In the genomic region with DNA sequence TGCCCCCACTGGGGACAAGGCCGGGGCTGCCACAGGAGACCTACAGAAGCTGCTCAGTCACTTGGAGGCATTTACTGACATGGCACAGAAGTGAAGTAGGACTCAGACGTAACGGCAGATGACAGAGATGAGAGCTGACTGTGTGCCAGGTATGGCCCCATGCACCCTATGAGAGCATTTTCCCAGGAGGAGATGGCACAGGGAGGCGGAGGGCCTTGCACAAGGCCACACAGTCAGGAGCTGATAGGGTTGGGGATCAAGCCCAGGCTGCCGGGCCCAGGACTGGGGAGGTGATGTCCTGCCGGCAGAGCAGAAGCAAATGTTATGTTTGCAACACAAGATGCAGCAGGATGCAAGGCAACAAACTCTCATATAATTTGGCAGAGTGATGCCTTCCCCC, we compare ENCODE assay signal across 20 cellular contexts. TPM values are rescaled to one million over a fixed set of nuclear protein-coding genes. Genes with fewer than 3 reads are reported as not detected.
"Had no signal": no experiment of that assay in that cellular context is flagged by ENCODE, and none has a peak within 500 bp of the region (broad histone marks: within the 10 kb centered on the region; RNA-seq: fewer than 3 reads in every experiment).

No MANE protein-coding gene starts in this region.

- ATAC-seq: effector memory CD8-positive, alpha-beta T cell; gastrocnemius medialis; left lobe of liver; naive thymus-derived CD8-positive, alpha-beta T cell; sciatic nerve; stimulated activated naive CD8-positive, alpha-beta T cell treated with anti-CD3 and anti-CD28 coated beads, Interleukin-15, amount 100 ng/mL, for 72 hours had no signal

- H3K27ac Mint-ChIP-seq: effector memory CD8-positive, alpha-beta T cell; naive thymus-derived CD8-positive, alpha-beta T cell; stimulated activated naive CD8-positive, alpha-beta T cell treated with anti-CD3 and anti-CD28 coated beads, Interleukin-15, amount 100 ng/mL, for 72 hours had no signal

- H3K4me3 Mint-ChIP-seq: effector memory CD8-positive, alpha-beta T cell; naive thymus-derived CD8-positive, alpha-beta T cell; neural progenitor cell; stimulated activated naive CD8-positive, alpha-beta T cell treated with anti-CD3 and anti-CD28 coated beads, Interleukin-15, amount 100 ng/mL, for 72 hours had no signal

- H3K27ac ChIP-seq: gastrocnemius medialis, neural progenitor cell, ovary, thyroid gland had no signal

- H3K36me3 ChIP-seq: gastrocnemius medialis, neural progenitor cell, ovary, thyroid gland had no signal

- H3K27me3 ChIP-seq: gastrocnemius medialis, ovary, thyroid gland had no signal

- H3K4me1 ChIP-seq: gastrocnemius medialis, thyroid gland had no signal

- DNase-seq: cerebellar nuclear complex; cortex of kidney; effector memory CD8-positive, alpha-beta T cell; foreskin fibroblast; gastrocnemius medialis; kidney; naive thymus-derived CD8-positive, alpha-beta T cell; ovary; stimulated activated CD4-positive, alpha-beta T cell treated with anti-CD3 and anti-CD28 coated beads, Interleukin-12 subunit alpha, Interleukin-12 subunit beta, amount 100 ng/mL, for 4 hours; stimulated activated CD4-positive, alpha-beta T cell treated with anti-CD3 and anti-CD28 coated beads, Interleukin-1b, Interleukin-23, amount 100 ng/mL, for 48 hours; stimulated activated CD4-positive, alpha-beta T cell treated with anti-CD3 and anti-CD28 coated beads, Interleukin-4, amount 100 ng/mL, for 1 hour; stimulated activated CD8-positive, alpha-beta memory T cell treated with anti-CD3 and anti-CD28 coated beads, Interleukin-4, amount 100 ng/mL, for 48 hours; stimulated activated naive CD4-positive, alpha-beta T cell; stimulated activated naive CD8-positive, alpha-beta T cell treated with anti-CD3 and anti-CD28 coated beads, Interleukin-15, amount 100 ng/mL, for 72 hours; thyroid gland had no signal

- H3K9me3 ChIP-seq: gastrocnemius medialis, ovary, thyroid gland had no signal

- H3K4me1 Mint-ChIP-seq: naive thymus-derived CD8-positive, alpha-beta T cell; stimulated activated naive CD8-positive, alpha-beta T cell treated with anti-CD3 and anti-CD28 coated beads, Interleukin-15, amount 100 ng/mL, for 72 hours had no signal

- H3K4me3 ChIP-seq: gastrocnemius medialis, neural progenitor cell, ovary, smooth muscle cell, thyroid gland had no signal

RNA-seq across cellular contexts. Expression of a gene that starts 34.1 kb away (rescaled TPM):
- total RNA-seq: glomerular endothelial cell, smooth muscle cell had no signal
- polyA plus RNA-seq: naive thymus-derived CD8-positive, alpha-beta T cell; smooth muscle cell had no signal
